ENCODE assay signal across 9 cellular contexts in genomic region chr20:38673731-38674177, GRCh38. TPM values are rescaled to one million over a fixed set of nuclear protein-coding genes. Genes with fewer than 3 reads are reported as not detected.
DNase-seq lines count a peak whose midpoint lies in the region; ATAC-seq and TF ChIP-seq lines count a peak whose summit lies in the region.
"Had no signal": no experiment of that assay in that cellular context is flagged by ENCODE, and none has a peak within 500 bp of the region (broad histone marks: within the 10 kb centered on the region; RNA-seq: fewer than 3 reads in every experiment).

No MANE protein-coding gene starts in this region.

- no peaks in the 10 kb centered on the region for H3K9me3 ChIP-seq in BLaER1 treated with 17β-estradiol and CSF1 and Interleukin-3, amounts not matched to agents 10 nM and 100 nM (replicated peaks in 1 of 11)
- no peaks in the 10 kb centered on the region for H3K9me3 ChIP-seq in iPS-20b (ENCODE audit: insufficient read depth, low read depth, low read length)
- no peaks in the 10 kb centered on the region for H3K9me3 ChIP-seq in gastroesophageal sphincter
- H3K9me3 ChIP-seq: neutrophil had no signal

- H3K4me3 ChIP-seq in BLaER1 treated with 17β-estradiol and CSF1 and Interleukin-3, amounts not matched to agents 10 nM and 100 nM, result peak overlapping the region; percentile 62 to 82 (median 73)
- H3K4me3 ChIP-seq in iPS-20b (ENCODE audit: low read length), result peak overlapping the region; percentile 83
- H3K4me3 ChIP-seq in gastroesophageal sphincter, result peak overlapping the region in 1 of 2 donors; percentile 51

- H3K27me3 ChIP-seq in BLaER1 treated with 17β-estradiol and CSF1 and Interleukin-3, amounts not matched to agents 10 nM and 100 nM, result no peaks in the 10 kb centered on the region
- H3K27me3 ChIP-seq in iPS-20b (ENCODE audit: insufficient read depth, low read length), result peaks cover 86% of the 10 kb centered on the region
- peaks cover 83% of the 10 kb centered on the region for H3K27me3 ChIP-seq in gastroesophageal sphincter

- no peaks in the 10 kb centered on the region for H3K36me3 ChIP-seq in BLaER1 treated with 17β-estradiol and CSF1 and Interleukin-3, amounts not matched to agents 10 nM and 100 nM
- H3K36me3 ChIP-seq in iPS-20b (ENCODE audit: insufficient read depth, low read depth, low read length) (no peaks in the 10 kb centered on the region), gastroesophageal sphincter (no peaks in the 10 kb centered on the region)
- H3K36me3 ChIP-seq: neutrophil had no signal

- DNase-seq in HEK293T (ENCODE audit: extremely low spot score) (peak; percentile 34), KG1 (lab: John Stamatoyannopoulos, UW) (no peak), NCI-H187 treated with DMSO at 0.1 percent for 48 hours (lab: John Stamatoyannopoulos, UW) (no peak)

- CTCF ChIA-PET in HEK293T (lab: Yijun Ruan, JAX), result interaction anchor here (0.6 to 2.1 kb wide), 2 partner anchors 15 to 78 kb away, joined by 3 to 14 read pairs; no protein-coding TSS in a partner anchor

- H3K36me3 Mint-ChIP-seq in activated T-helper 17 cell treated with anti-CD3 and anti-CD28 coated beads, Interleukin-2, amount 50 U/mL, for 72 hours (ENCODE audit: low read depth), result no peaks in the 10 kb centered on the region
- no peaks in the 10 kb centered on the region for H3K36me3 Mint-ChIP-seq in stimulated activated naive CD8-positive, alpha-beta T cell treated with anti-CD3 and anti-CD28 coated beads, Interleukin-15, Interleukin-2, amounts not matched to agents 100 ng/mL and 50 ng/mL, for 24 hours (ENCODE audit: low read depth)

- peak overlapping the region; percentile 20 to 99 (median 90); a peak in 21 of 22 replicates for H3K27ac ChIP-seq in BLaER1 treated with 17β-estradiol and CSF1 and Interleukin-3, amounts not matched to agents 10 nM and 100 nM
- no peak overlapping the region for H3K27ac ChIP-seq in iPS-20b (ENCODE audit: low read length)
- H3K27ac ChIP-seq in gastroesophageal sphincter, result no peak overlapping the region
- H3K27ac ChIP-seq: neutrophil had no signal

- H3K27ac Mint-ChIP-seq in activated T-helper 17 cell treated with anti-CD3 and anti-CD28 coated beads, Interleukin-2, amount 50 U/mL, for 72 hours, result no peak overlapping the region
- H3K27ac Mint-ChIP-seq in stimulated activated naive CD8-positive, alpha-beta T cell treated with anti-CD3 and anti-CD28 coated beads, Interleukin-15, Interleukin-2, amounts not matched to agents 100 ng/mL and 50 ng/mL, for 24 hours, result no peak overlapping the region

- no peak for TF ChIP-seq EP300 in gastroesophageal sphincter (IDR thresholded peaks at IDR 0.05)

- peak overlapping the region; percentile 87 to 100 (median 98) for H3K4me2 ChIP-seq in BLaER1 treated with 17β-estradiol and CSF1 and Interleukin-3, amounts not matched to agents 10 nM and 100 nM

- peaks cover 8 to 40% (median 30%) of the 10 kb centered on the region in 10 experiments for H3K4me1 ChIP-seq in BLaER1 treated with 17β-estradiol and CSF1 and Interleukin-3, amounts not matched to agents 10 nM and 100 nM
- H3K4me1 ChIP-seq in iPS-20b (ENCODE audit: insufficient read depth, low read length) (peaks cover 6% of the 10 kb centered on the region; the same call in 1 of the 2 replicates), gastroesophageal sphincter (peaks cover 0 to 17% (median 12%) of the 10 kb centered on the region in 3 donors)

- ATAC-seq in activated T-helper 17 cell treated with anti-CD3 and anti-CD28 coated beads, Interleukin-2, amount 50 U/mL, for 72 hours (replicated peaks), result peak; percentile 32
- no peak for ATAC-seq in gastroesophageal sphincter

- POLR2A ChIA-PET in HEK293T (lab: Yijun Ruan, JAX), result interaction anchor here (1.0 to 1.7 kb wide), 3 partner anchors 15 to 45 kb away, joined by 3 to 6 read pairs (median 4); no protein-coding TSS in a partner anchor

- no peaks in the 10 kb centered on the region for H3K9me3 Mint-ChIP-seq in activated T-helper 17 cell treated with anti-CD3 and anti-CD28 coated beads, Interleukin-2, amount 50 U/mL, for 72 hours
- H3K9me3 Mint-ChIP-seq in stimulated activated naive CD8-positive, alpha-beta T cell treated with anti-CD3 and anti-CD28 coated beads, Interleukin-15, Interleukin-2, amounts not matched to agents 100 ng/mL and 50 ng/mL, for 24 hours, result no peaks in the 10 kb centered on the region

- H3K4me1 Mint-ChIP-seq in activated T-helper 17 cell treated with anti-CD3 and anti-CD28 coated beads, Interleukin-2, amount 50 U/mL, for 72 hours, result peaks cover 4% of the 10 kb centered on the region
- peaks cover 9% of the 10 kb centered on the region for H3K4me1 Mint-ChIP-seq in stimulated activated naive CD8-positive, alpha-beta T cell treated with anti-CD3 and anti-CD28 coated beads, Interleukin-15, Interleukin-2, amounts not matched to agents 100 ng/mL and 50 ng/mL, for 24 hours (ENCODE audit: low read depth)

- peak overlapping the region; percentile 75 to 96 (median 86) for H3K9ac ChIP-seq in BLaER1 treated with 17β-estradiol and CSF1 and Interleukin-3, amounts not matched to agents 10 nM and 100 nM
- H3K9ac ChIP-seq in iPS-20b (ENCODE audit: low read depth, low read length), result peak overlapping the region; percentile 65; the same call in 1 of the 2 replicates

- no peaks in the 10 kb centered on the region; a peak in 3 of 22 replicates for H4K20me1 ChIP-seq in BLaER1 treated with 17β-estradiol and CSF1 and Interleukin-3, amounts not matched to agents 10 nM and 100 nM

- TF ChIP-seq CTCF in gastroesophageal sphincter (IDR thresholded peaks at IDR 0.05), result no peak

- H3K27me3 Mint-ChIP-seq in activated T-helper 17 cell treated with anti-CD3 and anti-CD28 coated beads, Interleukin-2, amount 50 U/mL, for 72 hours, result peaks cover 29% of the 10 kb centered on the region
- peaks cover 55% of the 10 kb centered on the region for H3K27me3 Mint-ChIP-seq in stimulated activated naive CD8-positive, alpha-beta T cell treated with anti-CD3 and anti-CD28 coated beads, Interleukin-15, Interleukin-2, amounts not matched to agents 100 ng/mL and 50 ng/mL, for 24 hours

- TF ChIP-seq POLR2A in gastroesophageal sphincter (IDR thresholded peaks at IDR 0.05), result no peak

- 0 to 2% methylated on average over 8 to 11 of the region's 18 CpGs for WGBS in gastroesophageal sphincter (ENCODE audit: low coverage in 1 of 2), 2 donors

- peak overlapping the region; percentile 80 for H3K4me3 Mint-ChIP-seq in activated T-helper 17 cell treated with anti-CD3 and anti-CD28 coated beads, Interleukin-2, amount 50 U/mL, for 72 hours
- peak overlapping the region; percentile 82 for H3K4me3 Mint-ChIP-seq in stimulated activated naive CD8-positive, alpha-beta T cell treated with anti-CD3 and anti-CD28 coated beads, Interleukin-15, Interleukin-2, amounts not matched to agents 100 ng/mL and 50 ng/mL, for 24 hours

TF ChIP-seq in HEK293T, 16 proteins besides CTCF, POLR2A, EP300 and RAD21:
- TF ChIP-seq SP1 (IDR thresholded peaks at IDR 0.05) (no peak), BHLHE40 (IDR thresholded peaks at IDR 0.05; ENCODE audit: borderline replicate concordance) (no peak), FOXM1 (IDR thresholded peaks at IDR 0.05; ENCODE audit: borderline replicate concordance) (no peak), PKNOX1 (IDR thresholded peaks at IDR 0.05) (no peak), FOXA1 (IDR thresholded peaks at IDR 0.05) (no peak), SUZ12 (IDR thresholded peaks at IDR 0.05) (no peak), HDGF (IDR thresholded peaks at IDR 0.05; ENCODE audit: borderline replicate concordance) (no peak), L3MBTL2 (conservative IDR thresholded peaks at IDR 0.05) (no peak), TARDBP (IDR thresholded peaks at IDR 0.05) (no peak), CTBP1 (IDR thresholded peaks at IDR 0.05; ENCODE audit: borderline replicate concordance) (no peak), ARNT (IDR thresholded peaks at IDR 0.05) (no peak), ELF4 (IDR thresholded peaks at IDR 0.05) (no peak), LEF1 (IDR thresholded peaks at IDR 0.05; ENCODE audit: borderline replicate concordance) (no peak), NFRKB (IDR thresholded peaks at IDR 0.05) (no peak), FOXK2 (IDR thresholded peaks at IDR 0.05) (no peak), ZNF384 (IDR thresholded peaks at IDR 0.05) (no peak)

RNA-seq across cellular contexts. Expression of gene SLC32A1, which starts 50.5 kb away (rescaled TPM):
- total RNA-seq in activated T-helper 17 cell treated with anti-CD3 and anti-CD28 coated beads, Interleukin-2, amount 50 U/mL, for 72 hours, result under 1 TPM in 1 of 2 donors, not detected in 1; 0.11 TPM
- not detected for total RNA-seq in gastroesophageal sphincter

Comparison
In these comparisons a context has a peak if more than half of its experiments do, and no peak if none do; other contexts are left out.
1. H3K27ac ChIP-seq: peak in BLaER1 treated with 17β-estradiol and CSF1 and Interleukin-3, amounts not matched to agents 10 nM and 100 nM (11 of 11); none in iPS-20b (single experiment) and gastroesophageal sphincter (0 of 4).